ENCODE assay signal across 19 cellular contexts in genomic region chr5:75491621-75492020, GRCh38. TPM values are rescaled to one million over a fixed set of nuclear protein-coding genes. Genes with fewer than 3 reads are reported as not detected.
A peak's percentile ranks its signal among the peaks of the same experiment; 100 is the strongest.
DNase-seq lines count a peak whose midpoint lies in the region; ATAC-seq, FAIRE-seq and TF ChIP-seq lines count a peak whose summit lies in the region.
"Had no signal": no experiment of that assay in that cellular context is flagged by ENCODE, and none has a peak within 500 bp of the region (broad histone marks: within the 10 kb centered on the region; RNA-seq: fewer than 3 reads in every experiment).

No MANE protein-coding gene starts in this region.

- H3K27me3 Mint-ChIP-seq in activated T-helper 2 cell treated with anti-CD3 and anti-CD28 coated beads, Interferon-gamma antibody, Interleukin-2, Interleukin-4, amounts not matched to agents 10 μg/mL and 5 μg/mL and 100 μg/mL, durations not matched to agents 14 hours and 24 hours and 36 hours (ENCODE audit: low read depth) = no peaks in the 10 kb centered on the region
- H3K27me3 Mint-ChIP-seq in nephron progenitor cell (ENCODE audit: low read depth, poor library complexity) = peaks cover 4% of the 10 kb centered on the region
- H3K27me3 Mint-ChIP-seq: CD4-positive, alpha-beta memory T cell; CD4-positive, CD25-positive, alpha-beta regulatory T cell; CD8-positive, alpha-beta memory T cell had no signal

- TF ChIP-seq CTCF in nephron progenitor cell (IDR thresholded peaks at IDR 0.05) = no peak

- intact Hi-C loops in activated T-helper 2 cell treated with anti-CD3 and anti-CD28 coated beads, Interferon-gamma antibody, Interleukin-2, Interleukin-4, amounts not matched to agents 10 μg/mL and 5 μg/mL and 100 μg/mL, durations not matched to agents 14 hours and 24 hours and 36 hours (cut with micrococcal nuclease) = no loop called here

- H3K27ac Mint-ChIP-seq in activated T-helper 2 cell treated with anti-CD3 and anti-CD28 coated beads, Interferon-gamma antibody, Interleukin-2, Interleukin-4, amounts not matched to agents 10 μg/mL and 5 μg/mL and 100 μg/mL, durations not matched to agents 14 hours and 24 hours and 36 hours = peak overlapping the region; percentile 56
- peak overlapping the region; percentile 50 for H3K27ac Mint-ChIP-seq in nephron progenitor cell
- H3K27ac Mint-ChIP-seq: CD14-positive monocyte; CD4-positive, alpha-beta memory T cell; CD4-positive, CD25-positive, alpha-beta regulatory T cell had no signal

- peaks cover 73% of the 10 kb centered on the region for H3K36me3 Mint-ChIP-seq in activated T-helper 2 cell treated with anti-CD3 and anti-CD28 coated beads, Interferon-gamma antibody, Interleukin-2, Interleukin-4, amounts not matched to agents 10 μg/mL and 5 μg/mL and 100 μg/mL, durations not matched to agents 14 hours and 24 hours and 36 hours (ENCODE audit: low read depth)
- H3K36me3 Mint-ChIP-seq in nephron progenitor cell (ENCODE audit: low read depth) = peaks cover 80% of the 10 kb centered on the region

- no peak overlapping the region for H3K4me3 Mint-ChIP-seq in activated T-helper 2 cell treated with anti-CD3 and anti-CD28 coated beads, Interferon-gamma antibody, Interleukin-2, Interleukin-4, amounts not matched to agents 10 μg/mL and 5 μg/mL and 100 μg/mL, durations not matched to agents 14 hours and 24 hours and 36 hours (ENCODE audit: low read depth)
- no peak overlapping the region for H3K4me3 Mint-ChIP-seq in nephron progenitor cell
- H3K4me3 Mint-ChIP-seq: CD14-positive monocyte; CD4-positive, alpha-beta memory T cell; CD4-positive, CD25-positive, alpha-beta regulatory T cell; CD8-positive, alpha-beta memory T cell had no signal

- peaks cover 35% of the 10 kb centered on the region for H3K4me1 Mint-ChIP-seq in activated T-helper 2 cell treated with anti-CD3 and anti-CD28 coated beads, Interferon-gamma antibody, Interleukin-2, Interleukin-4, amounts not matched to agents 10 μg/mL and 5 μg/mL and 100 μg/mL, durations not matched to agents 14 hours and 24 hours and 36 hours (ENCODE audit: low read depth)
- H3K4me1 Mint-ChIP-seq in nephron progenitor cell = no peaks in the 10 kb centered on the region
- H3K4me1 Mint-ChIP-seq: CD14-positive monocyte had no signal

- no peak for DNase-seq in H54 (ENCODE audit: insufficient read length, low spot score)
- no peak for DNase-seq in activated T-helper 2 cell treated with anti-CD3 and anti-CD28 coated beads, Interferon-gamma antibody, Interleukin-2, Interleukin-4, amounts not matched to agents 10 μg/mL and 5 μg/mL and 100 μg/mL, durations not matched to agents 14 hours and 24 hours and 36 hours (ENCODE audit: low spot score)
- DNase-seq in nephron progenitor cell = no peak
- DNase-seq in 8988T = no peak
- DNase-seq: ACHN; BE2C; C1 segment of cervical spinal cord; CD4-positive, alpha-beta memory T cell; CD4-positive, CD25-positive, alpha-beta regulatory T cell; CD8-positive, alpha-beta memory T cell; COR-L47; DMS79 treated with DMSO at 0.1 percent for 48 hours; GF-D8 had no signal

- FAIRE-seq in H54 (lab: Jason Lieb, UNC) = peak; percentile 50
- FAIRE-seq: A204.1, G401.6, GM12891, GM19239 had no signal

- peaks cover 34% of the 10 kb centered on the region for H3K9me3 Mint-ChIP-seq in activated T-helper 2 cell treated with anti-CD3 and anti-CD28 coated beads, Interferon-gamma antibody, Interleukin-2, Interleukin-4, amounts not matched to agents 10 μg/mL and 5 μg/mL and 100 μg/mL, durations not matched to agents 14 hours and 24 hours and 36 hours
- H3K9me3 Mint-ChIP-seq in nephron progenitor cell = peaks cover 46% of the 10 kb centered on the region

- ATAC-seq in HG03039 (IDR thresholded peaks at IDR 0.05; ENCODE audit: unreplicated experiment) = no peak

- TF ChIP-seq POLR2A in H54 (IDR thresholded peaks at IDR 0.05; ENCODE audit: low read depth, low read length) = no peak

RNA-seq across cellular contexts. Expression of gene CERT1, which starts 19.8 kb away (rescaled TPM):
- 38.6 and 43.7 TPM in 2 replicates for total RNA-seq in activated T-helper 2 cell treated with anti-CD3 and anti-CD28 coated beads, Interferon-gamma antibody, Interleukin-2, Interleukin-4, amounts not matched to agents 10 μg/mL and 5 μg/mL and 100 μg/mL, durations not matched to agents 14 hours and 24 hours and 36 hours

RNA-seq across cellular contexts. Expression of gene POLK, which starts 20.1 kb away (rescaled TPM):
- total RNA-seq in activated T-helper 2 cell treated with anti-CD3 and anti-CD28 coated beads, Interferon-gamma antibody, Interleukin-2, Interleukin-4, amounts not matched to agents 10 μg/mL and 5 μg/mL and 100 μg/mL, durations not matched to agents 14 hours and 24 hours and 36 hours = 41.4 and 42.6 TPM in 2 replicates
